ENCODE assay signal across 10 cellular contexts in the genomic region with DNA sequence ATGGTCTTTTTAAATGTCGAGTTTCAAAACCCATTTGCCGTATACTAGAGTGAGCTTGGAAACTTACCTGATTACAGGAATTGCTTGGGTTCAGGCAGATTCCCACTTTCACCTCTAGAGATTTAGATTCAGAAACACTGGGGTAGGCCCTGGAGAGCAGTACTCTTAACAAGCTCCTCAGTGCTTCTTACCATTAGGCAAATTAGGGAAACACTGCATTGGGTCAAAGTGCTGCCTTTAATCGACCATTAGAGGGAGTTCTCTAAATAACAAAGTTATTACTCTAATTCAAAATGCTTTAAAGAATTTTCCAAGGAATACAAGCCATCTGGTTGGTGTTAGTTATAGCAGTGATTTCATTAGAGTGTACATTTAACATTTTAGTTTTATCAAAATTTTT.
DNase-seq lines count a peak whose midpoint lies in the region; ATAC-seq and TF ChIP-seq lines count a peak whose summit lies in the region.
"Had no signal": no experiment of that assay in that cellular context is flagged by ENCODE, and none has a peak within 500 bp of the region (broad histone marks: within the 10 kb centered on the region; RNA-seq: fewer than 3 reads in every experiment).

No MANE protein-coding gene starts in this region.

- no peak for ATAC-seq in natural killer cell treated with Interleukin-12 subunit alpha and Interleukin-12 subunit beta and Interleukin-15 and Interleukin-18, amount 100 ng/mL, for 72 hours
- no peak for ATAC-seq in GM21576 (IDR thresholded peaks at IDR 0.05; ENCODE audit: unreplicated experiment)

- no peak overlapping the region for H2AFZ ChIP-seq in Loucy (ENCODE audit: low read length)

- no peak overlapping the region for H3K23ac ChIP-seq in mesendoderm (ENCODE audit: low read length)

- H3K27ac ChIP-seq in mesendoderm (ENCODE audit: low read depth, low read length), result no peak overlapping the region

- no peaks in the 10 kb centered on the region for H3K9me3 Mint-ChIP-seq in natural killer cell treated with Interleukin-12 subunit alpha and Interleukin-12 subunit beta and Interleukin-15 and Interleukin-18, amount 100 ng/mL, for 72 hours
- H3K9me3 Mint-ChIP-seq: activated naive CD4-positive, alpha-beta T cell treated with anti-CD3 and anti-CD28 coated beads for 36 hours had no signal

- no peaks in the 10 kb centered on the region for H3K79me1 ChIP-seq in mesendoderm (ENCODE audit: low read length)

- no peaks in the 10 kb centered on the region for H3K9me2 ChIP-seq in Loucy (replicated peaks; ENCODE audit: low read depth, low read length)

- H2BK15ac ChIP-seq in mesendoderm (replicated peaks; ENCODE audit: low read depth), result no peak overlapping the region

- no CpG with 5 or more reads among the region's 3 CpGs for WGBS in mesendoderm (ENCODE audit: extremely low coverage, insufficient coverage, low lambda C conversion rate)

- no peak overlapping the region for H4K5ac ChIP-seq in mesendoderm (ENCODE audit: low read length)

- TF ChIP-seq CTCF in Loucy (conservative IDR thresholded peaks at IDR 0.05; ENCODE audit: low read length), result peak; percentile 70

- no peaks in the 10 kb centered on the region for H3K27me3 Mint-ChIP-seq in natural killer cell treated with Interleukin-12 subunit alpha and Interleukin-12 subunit beta and Interleukin-15 and Interleukin-18, amount 100 ng/mL, for 72 hours

- H3K4me3 ChIP-seq in Loucy (ENCODE audit: low read length, poor library complexity, severe bottlenecking) (no peak overlapping the region), mesendoderm (ENCODE audit: low read length) (no peak overlapping the region)

- no peaks in the 10 kb centered on the region for H3K79me2 ChIP-seq in Loucy (ENCODE audit: insufficient read depth, low read length)
- H3K79me2 ChIP-seq in mesendoderm (ENCODE audit: control insufficient read depth, insufficient read depth, low read length), result no peaks in the 10 kb centered on the region

- H3K36me3 ChIP-seq in Loucy (ENCODE audit: insufficient read depth, low read length) (no peaks in the 10 kb centered on the region), mesendoderm (ENCODE audit: control insufficient read depth, insufficient read depth, low read length) (no peaks in the 10 kb centered on the region)

- no peak overlapping the region for H3K4me2 ChIP-seq in Loucy (ENCODE audit: low read depth, low read length, poor library complexity, severe bottlenecking)
- no peak overlapping the region for H3K4me2 ChIP-seq in mesendoderm (ENCODE audit: low read length)

- H3K9me3 ChIP-seq in Loucy (ENCODE audit: insufficient read depth, low read depth, low read length), result no peaks in the 10 kb centered on the region

- H3K18ac ChIP-seq in mesendoderm (ENCODE audit: low read length), result no peak overlapping the region

- H3K4ac ChIP-seq in mesendoderm (ENCODE audit: low read depth, low read length), result no peak overlapping the region

- H4K20me1 ChIP-seq in Loucy (ENCODE audit: insufficient read depth, low read length, poor library complexity, severe bottlenecking), result no peaks in the 10 kb centered on the region

- H3K9ac ChIP-seq in Loucy (ENCODE audit: low read depth, low read length, poor library complexity, severe bottlenecking) (no peak overlapping the region), mesendoderm (ENCODE audit: low read length) (no peak overlapping the region)

- no peaks in the 10 kb centered on the region for H3F3A ChIP-seq in Loucy (ENCODE audit: low read depth)

- H3K4me1 ChIP-seq in Loucy (ENCODE audit: insufficient read depth, low read length, poor library complexity, severe bottlenecking), result peaks cover 7% of the 10 kb centered on the region
- no peaks in the 10 kb centered on the region for H3K4me1 ChIP-seq in mesendoderm (ENCODE audit: control insufficient read depth, low read depth, low read length)

- H3K27me3 ChIP-seq in Loucy (ENCODE audit: insufficient read depth, low read length, poor library complexity, severe bottlenecking), result no peaks in the 10 kb centered on the region
- H3K27me3 ChIP-seq in mesendoderm (ENCODE audit: insufficient read depth, low read length, poor library complexity), result no peaks in the 10 kb centered on the region

- H3K27ac Mint-ChIP-seq in natural killer cell treated with Interleukin-12 subunit alpha and Interleukin-12 subunit beta and Interleukin-15 and Interleukin-18, amount 100 ng/mL, for 72 hours, result no peak overlapping the region
- H3K27ac Mint-ChIP-seq: activated naive CD4-positive, alpha-beta T cell treated with anti-CD3 and anti-CD28 coated beads for 36 hours had no signal

- no peaks in the 10 kb centered on the region for H3K36me3 Mint-ChIP-seq in natural killer cell treated with Interleukin-12 subunit alpha and Interleukin-12 subunit beta and Interleukin-15 and Interleukin-18, amount 100 ng/mL, for 72 hours

- no peak overlapping the region for H2BK120ac ChIP-seq in mesendoderm (ENCODE audit: low read depth, low read length)

- no peak overlapping the region for H2BK5ac ChIP-seq in mesendoderm (ENCODE audit: low read length)

- no peaks in the 10 kb centered on the region for H3K4me1 Mint-ChIP-seq in natural killer cell treated with Interleukin-12 subunit alpha and Interleukin-12 subunit beta and Interleukin-15 and Interleukin-18, amount 100 ng/mL, for 72 hours (ENCODE audit: low read depth in 2 of 2)

- no peak overlapping the region for H4K8ac ChIP-seq in mesendoderm (ENCODE audit: low read depth, low read length)

- no peak overlapping the region for H2AK5ac ChIP-seq in mesendoderm (ENCODE audit: low read length)

- no peak overlapping the region for H3K4me3 Mint-ChIP-seq in natural killer cell treated with Interleukin-12 subunit alpha and Interleukin-12 subunit beta and Interleukin-15 and Interleukin-18, amount 100 ng/mL, for 72 hours
- H3K4me3 Mint-ChIP-seq: activated naive CD4-positive, alpha-beta T cell treated with anti-CD3 and anti-CD28 coated beads for 36 hours had no signal

- DNase-seq in AG20443 (ENCODE audit: low spot score) (peak; percentile 46), dermis blood vessel endothelial cell (peak; percentile 43), mesendoderm (peak; percentile 80), islet precursor cell (no peak)
- no peak for DNase-seq in stimulated activated CD4-positive, alpha-beta T cell treated with anti-CD3 and anti-CD28 coated beads, Interleukin-15, amount 100 ng/mL, for 24 hours
- no peak for DNase-seq in natural killer cell treated with Interleukin-12 subunit alpha and Interleukin-12 subunit beta and Interleukin-15 and Interleukin-18, amount 100 ng/mL, for 72 hours (ENCODE audit: low spot score)
- DNase-seq: activated naive CD4-positive, alpha-beta T cell treated with anti-CD3 and anti-CD28 coated beads for 36 hours; NCI-H2227 treated with DMSO at 0.1 percent for 48 hours had no signal

- no peak overlapping the region for H3K56ac ChIP-seq in mesendoderm (ENCODE audit: low read length)

Comparison
In these comparisons a context has a peak if more than half of its experiments do, and no peak if none do; other contexts are left out.
1. DNase-seq: peak in AG20443 (single experiment), dermis blood vessel endothelial cell (single experiment) and mesendoderm (single experiment); none in stimulated activated CD4-positive, alpha-beta T cell treated with anti-CD3 and anti-CD28 coated beads, Interleukin-15, amount 100 ng/mL, for 24 hours (single experiment), natural killer cell treated with Interleukin-12 subunit alpha and Interleukin-12 subunit beta and Interleukin-15 and Interleukin-18, amount 100 ng/mL, for 72 hours (single experiment) and islet precursor cell (single experiment).